8 cellular contexts compared by ENCODE assay signal in genomic region chr1:28208818-28209441, GRCh38.
DNase-seq lines count a peak whose midpoint lies in the region; ATAC-seq and TF ChIP-seq lines count a peak whose summit lies in the region.

No MANE protein-coding gene starts in this region.

- peak; percentile 83 for TF ChIP-seq CTCF in brain microvascular endothelial cell (IDR thresholded peaks at IDR 0.05; ENCODE audit: low read depth, low read length, missing control alignments)

- ATAC-seq in HG02938 (IDR thresholded peaks at IDR 0.05; ENCODE audit: unreplicated experiment): no peak

- in situ Hi-C loops in brain microvascular endothelial cell (cut with HindIII; ENCODE audit: low pct_ligation_motif_present, low sequenced_read_pairs): no loop called here

- no peak overlapping the region for H3K27ac ChIP-seq in brain microvascular endothelial cell

- DNase-seq in GM03348 (ENCODE audit: low spot score): peak; percentile 61
- peak; percentile 28 for DNase-seq in NCI-H1105 (lab: John Stamatoyannopoulos, UW)
- DNase-seq in T-helper 22 cell (ENCODE audit: low read depth): peak; percentile 37
- peak; percentile 66 for DNase-seq in brain microvascular endothelial cell
- peak; percentile 65 for DNase-seq in iPS-NIHi7 (ENCODE audit: extremely low spot score)
- DNase-seq in stimulated activated CD4-positive, alpha-beta T cell treated with anti-CD3 and anti-CD28 coated beads, Interleukin-12 subunit alpha, Interleukin-12 subunit beta, amount 100 ng/mL, for 48 hours (ENCODE audit: low read depth in 2 of 3, low spot score in 1 of 3): peak; percentile 15 to 47 (median 21)
- no peak for DNase-seq in LoVo (ENCODE audit: low spot score)

- no peaks in the 10 kb centered on the region for H3K27me3 ChIP-seq in brain microvascular endothelial cell (replicated peaks)

- no peak overlapping the region for H3K4me3 ChIP-seq in brain microvascular endothelial cell (ENCODE audit: low read depth, low read length)

- peaks cover 44% of the 10 kb centered on the region for H3K36me3 ChIP-seq in brain microvascular endothelial cell (replicated peaks)
